11 cellular contexts compared by ENCODE assay signal in the genomic region with DNA sequence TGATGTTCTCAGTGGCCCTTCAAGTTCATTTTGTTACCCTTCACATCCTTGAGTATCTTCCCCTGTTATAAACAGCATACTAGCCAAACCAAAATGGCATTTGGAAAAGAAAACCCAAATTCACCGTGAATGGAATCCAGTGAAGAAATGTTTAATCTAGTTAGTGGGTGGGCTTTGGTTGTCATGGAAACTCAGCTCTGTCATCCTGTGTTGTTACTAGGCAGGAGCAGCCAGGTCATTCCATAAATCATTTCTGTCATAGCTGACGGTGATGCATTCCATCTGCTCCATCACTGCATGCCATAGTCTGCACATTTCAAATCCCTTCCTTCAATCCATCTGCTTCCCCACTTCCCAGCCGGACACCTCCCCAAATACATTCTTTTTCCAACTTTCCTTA.
A peak's percentile ranks its signal among the peaks of the same experiment; 100 is the strongest.
DNase-seq lines count a peak whose midpoint lies in the region; ATAC-seq, FAIRE-seq and TF ChIP-seq lines count a peak whose summit lies in the region.
"Had no signal": no experiment of that assay in that cellular context is flagged by ENCODE, and none has a peak within 500 bp of the region (broad histone marks: within the 10 kb centered on the region; RNA-seq: fewer than 3 reads in every experiment).

No MANE protein-coding gene starts in this region.

- no peak overlapping the region for H3K4me3 ChIP-seq in AG04450 (ENCODE audit: low read depth, low read length)
- no peak overlapping the region for H3K4me3 ChIP-seq in hepatocyte
- no peak overlapping the region for H3K4me3 ChIP-seq in tibial nerve
- H3K4me3 ChIP-seq: uterus had no signal

- H2AFZ ChIP-seq in hepatocyte: no peak overlapping the region

- H3K4me1 ChIP-seq in hepatocyte (ENCODE audit: insufficient read depth): peaks cover 7% of the 10 kb centered on the region
- H3K4me1 ChIP-seq in tibial nerve: peaks cover 0 to 4% (median 0%) of the 10 kb centered on the region in 4 donors
- H3K4me1 ChIP-seq: uterus had no signal

- H3K27ac ChIP-seq in AG04450 (ENCODE audit: low read depth, low read length) (no peak overlapping the region), hepatocyte (peak overlapping the region; percentile 44), tibial nerve (no peak overlapping the region)
- H3K27ac ChIP-seq: uterus had no signal

- 37% methylated on average over 3 of the region's 3 CpGs for WGBS in hepatocyte (ENCODE audit: low lambda C conversion rate, missing lambda C conversion rate)
- WGBS in tibial nerve, 2 donors: 47 to 49% methylated on average over 3 of the region's 3 CpGs

- TF ChIP-seq CTCF in AG04450 (IDR thresholded peaks at IDR 0.05; ENCODE audit: low read depth, low read length): no peak
- TF ChIP-seq CTCF in hepatocyte (IDR thresholded peaks at IDR 0.05; ENCODE audit: poor library complexity): no peak
- TF ChIP-seq CTCF in tibial nerve (IDR thresholded peaks at IDR 0.05): no peak

- CTCF ChIA-PET in AG04450 (lab: Charles Lee): no interaction called here

- H3K27me3 ChIP-seq in AG04450 (ENCODE audit: control insufficient read depth, insufficient read depth, low read length) (no peaks in the 10 kb centered on the region), hepatocyte (no peaks in the 10 kb centered on the region), tibial nerve (no peaks in the 10 kb centered on the region)
- H3K27me3 ChIP-seq: uterus had no signal

- no peaks in the 10 kb centered on the region for H3K9me2 ChIP-seq in hepatocyte (replicated peaks; ENCODE audit: insufficient read depth)

- ATAC-seq in GM18519 (IDR thresholded peaks at IDR 0.05; ENCODE audit: low FRiP score, unreplicated experiment): no peak

- H3K9me3 ChIP-seq in AG04450 (ENCODE audit: control insufficient read depth, insufficient read depth, low read length): no peaks in the 10 kb centered on the region
- no peaks in the 10 kb centered on the region for H3K9me3 ChIP-seq in hepatocyte (ENCODE audit: low read depth)
- H3K9me3 ChIP-seq in tibial nerve: no peaks in the 10 kb centered on the region
- H3K9me3 ChIP-seq: uterus had no signal

- H4K20me1 ChIP-seq in hepatocyte (ENCODE audit: insufficient read depth, poor library complexity, severe bottlenecking): peaks cover 4% of the 10 kb centered on the region

- intact Hi-C loops in posterior cingulate gyrus (cut with DNase I): no loop called here

- no peak overlapping the region for H3K4me2 ChIP-seq in hepatocyte

- H3K36me3 ChIP-seq in hepatocyte (replicated peaks; ENCODE audit: insufficient read depth, low read depth) (no peaks in the 10 kb centered on the region), tibial nerve (peaks cover 0 to 41% (median 0%) of the 10 kb centered on the region in 3 donors)
- H3K36me3 ChIP-seq: uterus had no signal

- DNase-seq in AG04450 (ENCODE audit: low read depth, low spot score) (peak; percentile 70), HTR-8/SVneo (ENCODE audit: insufficient read length, low spot score) (peak; percentile 69), SK-N-DZ (ENCODE audit: low spot score) (peak; percentile 90), hepatocyte (ENCODE audit: low spot score) (peak; percentile 55), tibial nerve (ENCODE audit: low spot score in 2 of 2) (no peak), HuH-7.5 (ENCODE audit: low spot score) (no peak), posterior cingulate gyrus (no peak)
- DNase-seq: stimulated activated CD4-positive, alpha-beta T cell treated with anti-CD3 and anti-CD28 coated beads, Interleukin-4, amount 100 ng/mL, for 24 hours; uterus had no signal

- no peak for TF ChIP-seq EP300 in tibial nerve (IDR thresholded peaks at IDR 0.05)

- no peak for TF ChIP-seq POLR2A in tibial nerve (IDR thresholded peaks at IDR 0.05)

- POLR2A ChIA-PET in AG04450 (lab: Yijun Ruan, JAX): interaction anchor here (1.5 kb wide), 1 partner anchor 9 kb away, joined by 4 read pairs; no protein-coding TSS in a partner anchor

- FAIRE-seq in HTR-8/SVneo (lab: Jason Lieb, UNC): peak; percentile 92
- FAIRE-seq: endometrium had no signal

- H3K79me2 ChIP-seq in hepatocyte: peaks cover 6% of the 10 kb centered on the region

Comparison
In these comparisons a context has a peak if more than half of its experiments do, and no peak if none do; other contexts are left out.
1. DNase-seq: peak in AG04450 (single experiment), HTR-8/SVneo (single experiment), SK-N-DZ (single experiment) and hepatocyte (single experiment); none in tibial nerve (0 of 2), HuH-7.5 (single experiment) and posterior cingulate gyrus (0 of 10).